In genomic region chr10:117969592-117969991, GRCh38 we compare ENCODE assay signal across 7 cellular contexts.
"Had no signal": no experiment of that assay in that cellular context is flagged by ENCODE, and none has a peak within 500 bp of the region (broad histone marks: within the 10 kb centered on the region; RNA-seq: fewer than 3 reads in every experiment).

No MANE protein-coding gene starts in this region.

- H3K36me3 ChIP-seq: HAP-1 had no signal

- H3K4me2 ChIP-seq: GM23338 had no signal

- FAIRE-seq: HTR-8/SVneo had no signal

- H3K4me3 ChIP-seq: GM23338, HAP-1 had no signal

- H3K9me3 ChIP-seq: HAP-1 had no signal

- DNase-seq: H7, IMR-90, KBM-7 had no signal

- H2AFZ ChIP-seq: GM23338 had no signal

- ATAC-seq: GM23338, HCT116 had no signal
